Comparison of ENCODE assay signal across 19 cellular contexts in genomic region chr22:35597692-35598395, GRCh38. TPM values are rescaled to one million over a fixed set of nuclear protein-coding genes. Genes with fewer than 3 reads are reported as not detected.
"Had no signal": no experiment of that assay in that cellular context is flagged by ENCODE, and none has a peak within 500 bp of the region (broad histone marks: within the 10 kb centered on the region; RNA-seq: fewer than 3 reads in every experiment).

No MANE protein-coding gene starts in this region.

- H3K27ac ChIP-seq: skin epidermis had no signal

- DNase-seq: activated CD4-positive, alpha-beta T cell treated with anti-CD3 and anti-CD28 coated beads for 4 hours; activated CD8-positive, alpha-beta memory T cell treated with anti-CD3 and anti-CD28 coated beads, Interleukin-2, amount 50 U/mL, for 48 hours; activated naive CD4-positive, alpha-beta T cell; anterior cingulate cortex; erythroblast; islet precursor cell; nephron progenitor cell; stimulated activated CD4-positive, alpha-beta T cell treated with anti-CD3 and anti-CD28 coated beads, Interleukin-4, amount 100 ng/mL, for 24 hours; stimulated activated naive CD4-positive, alpha-beta T cell; substantia nigra; SW 1271; transverse colon had no signal

- H3K9me3 ChIP-seq: gastroesophageal sphincter, transverse colon had no signal

- H3K4me3 ChIP-seq: gastroesophageal sphincter, skin epidermis, transverse colon had no signal

- ATAC-seq: gastroesophageal sphincter, WTC11 had no signal

- H3K27me3 ChIP-seq: gastroesophageal sphincter, transverse colon had no signal

- H3K36me3 ChIP-seq: gastroesophageal sphincter, transverse colon had no signal

RNA-seq across cellular contexts. Expression of gene MB, which starts 19.3 kb away (rescaled TPM):
- total RNA-seq: bronchial epithelial cell, renal cortical epithelial cell, SK-MEL-5 had no signal

RNA-seq across cellular contexts. Expression of gene RASD2, which starts 57.2 kb away (rescaled TPM):
- total RNA-seq: T-helper 2 cell treated with Interferon-gamma antibody and Interleukin-4, amounts not matched to agents 100 ng/mL and 5 ng/mL, for 36 hours had no signal
